ENCODE assay signal across 1 cellular context in the genomic region with DNA sequence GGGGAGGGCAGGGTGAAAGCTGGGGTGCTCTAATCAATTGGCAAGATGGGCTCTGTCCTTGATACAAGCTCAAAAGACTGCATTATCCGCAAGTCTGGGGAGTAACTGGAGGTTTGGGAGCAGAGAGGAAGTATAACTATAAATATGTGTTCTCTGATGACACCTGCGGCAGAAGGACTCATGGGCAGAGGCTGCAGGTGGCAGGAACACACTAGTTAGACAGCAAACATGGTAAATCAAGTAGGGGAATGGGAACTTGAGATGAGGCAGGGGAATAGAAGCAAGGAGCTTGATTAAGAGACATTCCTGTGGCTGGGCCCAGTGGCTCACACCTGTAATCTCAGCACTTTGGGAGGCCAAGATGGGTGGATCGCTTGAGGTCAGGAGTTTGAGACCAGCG.
TF ChIP-seq lines count a peak whose summit lies in the region.

No MANE protein-coding gene starts in this region.

TF ChIP-seq in GM12878, 131 proteins besides CTCF, POLR2A, EP300 and RAD21:
- TF ChIP-seq, protein P1, sequence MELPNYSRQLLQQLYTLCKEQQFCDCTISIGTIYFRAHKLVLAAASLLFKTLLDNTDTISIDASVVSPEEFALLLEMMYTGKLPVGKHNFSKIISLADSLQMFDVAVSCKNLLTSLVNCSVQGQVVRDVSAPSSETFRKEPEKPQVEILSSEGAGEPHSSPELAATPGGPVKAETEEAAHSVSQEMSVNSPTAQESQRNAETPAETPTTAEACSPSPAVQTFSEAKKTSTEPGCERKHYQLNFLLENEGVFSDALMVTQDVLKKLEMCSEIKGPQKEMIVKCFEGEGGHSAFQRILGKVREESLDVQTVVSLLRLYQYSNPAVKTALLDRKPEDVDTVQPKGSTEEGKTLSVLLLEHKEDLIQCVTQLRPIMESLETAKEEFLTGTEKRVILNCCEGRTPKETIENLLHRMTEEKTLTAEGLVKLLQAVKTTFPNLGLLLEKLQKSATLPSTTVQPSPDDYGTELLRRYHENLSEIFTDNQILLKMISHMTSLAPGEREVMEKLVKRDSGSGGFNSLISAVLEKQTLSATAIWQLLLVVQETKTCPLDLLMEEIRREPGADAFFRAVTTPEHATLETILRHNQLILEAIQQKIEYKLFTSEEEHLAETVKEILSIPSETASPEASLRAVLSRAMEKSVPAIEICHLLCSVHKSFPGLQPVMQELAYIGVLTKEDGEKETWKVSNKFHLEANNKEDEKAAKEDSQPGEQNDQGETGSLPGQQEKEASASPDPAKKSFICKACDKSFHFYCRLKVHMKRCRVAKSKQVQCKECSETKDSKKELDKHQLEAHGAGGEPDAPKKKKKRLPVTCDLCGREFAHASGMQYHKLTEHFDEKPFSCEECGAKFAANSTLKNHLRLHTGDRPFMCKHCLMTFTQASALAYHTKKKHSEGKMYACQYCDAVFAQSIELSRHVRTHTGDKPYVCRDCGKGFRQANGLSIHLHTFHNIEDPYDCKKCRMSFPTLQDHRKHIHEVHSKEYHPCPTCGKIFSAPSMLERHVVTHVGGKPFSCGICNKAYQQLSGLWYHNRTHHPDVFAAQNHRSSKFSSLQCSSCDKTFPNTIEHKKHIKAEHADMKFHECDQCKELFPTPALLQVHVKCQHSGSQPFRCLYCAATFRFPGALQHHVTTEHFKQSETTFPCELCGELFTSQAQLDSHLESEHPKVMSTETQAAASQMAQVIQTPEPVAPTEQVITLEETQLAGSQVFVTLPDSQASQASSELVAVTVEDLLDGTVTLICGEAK (IDR thresholded peaks at IDR 0.05; ENCODE audit: borderline replicate concordance): no peak
- TF ChIP-seq ATF7 (IDR thresholded peaks at IDR 0.05; ENCODE audit: low read depth) (no peak), CBFB (IDR thresholded peaks at IDR 0.05; ENCODE audit: low read depth) (no peak), IKZF2 (IDR thresholded peaks at IDR 0.05) (no peak), ZNF622 (IDR thresholded peaks at IDR 0.05) (no peak), KDM1A (IDR thresholded peaks at IDR 0.05; ENCODE audit: borderline replicate concordance) (no peak), RFX5 (IDR thresholded peaks at IDR 0.05; ENCODE audit: low read depth, low read length) (no peak), BACH1 (IDR thresholded peaks at IDR 0.05; ENCODE audit: borderline replicate concordance) (no peak), ESRRA (IDR thresholded peaks at IDR 0.05; ENCODE audit: low read length) (no peak), HDAC6 (IDR thresholded peaks at IDR 0.05; ENCODE audit: unreplicated experiment) (no peak)
- TF ChIP-seq, protein P2, sequence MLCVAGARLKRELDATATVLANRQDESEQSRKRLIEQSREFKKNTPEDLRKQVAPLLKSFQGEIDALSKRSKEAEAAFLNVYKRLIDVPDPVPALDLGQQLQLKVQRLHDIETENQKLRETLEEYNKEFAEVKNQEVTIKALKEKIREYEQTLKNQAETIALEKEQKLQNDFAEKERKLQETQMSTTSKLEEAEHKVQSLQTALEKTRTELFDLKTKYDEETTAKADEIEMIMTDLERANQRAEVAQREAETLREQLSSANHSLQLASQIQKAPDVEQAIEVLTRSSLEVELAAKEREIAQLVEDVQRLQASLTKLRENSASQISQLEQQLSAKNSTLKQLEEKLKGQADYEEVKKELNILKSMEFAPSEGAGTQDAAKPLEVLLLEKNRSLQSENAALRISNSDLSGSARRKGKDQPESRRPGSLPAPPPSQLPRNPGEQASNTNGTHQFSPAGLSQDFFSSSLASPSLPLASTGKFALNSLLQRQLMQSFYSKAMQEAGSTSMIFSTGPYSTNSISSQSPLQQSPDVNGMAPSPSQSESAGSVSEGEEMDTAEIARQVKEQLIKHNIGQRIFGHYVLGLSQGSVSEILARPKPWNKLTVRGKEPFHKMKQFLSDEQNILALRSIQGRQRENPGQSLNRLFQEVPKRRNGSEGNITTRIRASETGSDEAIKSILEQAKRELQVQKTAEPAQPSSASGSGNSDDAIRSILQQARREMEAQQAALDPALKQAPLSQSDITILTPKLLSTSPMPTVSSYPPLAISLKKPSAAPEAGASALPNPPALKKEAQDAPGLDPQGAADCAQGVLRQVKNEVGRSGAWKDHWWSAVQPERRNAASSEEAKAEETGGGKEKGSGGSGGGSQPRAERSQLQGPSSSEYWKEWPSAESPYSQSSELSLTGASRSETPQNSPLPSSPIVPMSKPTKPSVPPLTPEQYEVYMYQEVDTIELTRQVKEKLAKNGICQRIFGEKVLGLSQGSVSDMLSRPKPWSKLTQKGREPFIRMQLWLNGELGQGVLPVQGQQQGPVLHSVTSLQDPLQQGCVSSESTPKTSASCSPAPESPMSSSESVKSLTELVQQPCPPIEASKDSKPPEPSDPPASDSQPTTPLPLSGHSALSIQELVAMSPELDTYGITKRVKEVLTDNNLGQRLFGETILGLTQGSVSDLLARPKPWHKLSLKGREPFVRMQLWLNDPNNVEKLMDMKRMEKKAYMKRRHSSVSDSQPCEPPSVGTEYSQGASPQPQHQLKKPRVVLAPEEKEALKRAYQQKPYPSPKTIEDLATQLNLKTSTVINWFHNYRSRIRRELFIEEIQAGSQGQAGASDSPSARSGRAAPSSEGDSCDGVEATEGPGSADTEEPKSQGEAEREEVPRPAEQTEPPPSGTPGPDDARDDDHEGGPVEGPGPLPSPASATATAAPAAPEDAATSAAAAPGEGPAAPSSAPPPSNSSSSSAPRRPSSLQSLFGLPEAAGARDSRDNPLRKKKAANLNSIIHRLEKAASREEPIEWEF (IDR thresholded peaks at IDR 0.05; ENCODE audit: insufficient replicate concordance, low read depth, low read length): no peak
